Comparison of ENCODE assay signal across 15 cellular contexts in genomic region chr18:63313409-63313917, GRCh38. TPM values are rescaled to one million over a fixed set of nuclear protein-coding genes. Genes with fewer than 3 reads are reported as not detected.
A peak's percentile ranks its signal among the peaks of the same experiment; 100 is the strongest.
DNase-seq lines count a peak whose midpoint lies in the region; ATAC-seq and FAIRE-seq lines count a peak whose summit lies in the region.
"Had no signal": no experiment of that assay in that cellular context is flagged by ENCODE, and none has a peak within 500 bp of the region (broad histone marks: within the 10 kb centered on the region; RNA-seq: fewer than 3 reads in every experiment).

No MANE protein-coding gene starts in this region.

- ATAC-seq in natural killer cell treated with Interleukin-12 subunit alpha and Interleukin-12 subunit beta and Interleukin-15 and Interleukin-18, amount 100 ng/mL, for 72 hours = no peak

- peaks cover 72% of the 10 kb centered on the region for H3K36me3 Mint-ChIP-seq in T-helper 2 cell treated with Interferon-gamma antibody and Interleukin-4, amounts not matched to agents 5 μg/mL and 100 μg/mL, for 36 hours (ENCODE audit: low read depth)
- peaks cover 75% of the 10 kb centered on the region for H3K36me3 Mint-ChIP-seq in activated T-helper 2 cell treated with anti-CD3 and anti-CD28 coated beads, Interferon-gamma antibody, Interleukin-2, Interleukin-4, amounts not matched to agents 10 μg/mL and 5 μg/mL and 100 μg/mL, durations not matched to agents 14 hours and 24 hours and 36 hours (ENCODE audit: low read depth)
- peaks cover 29% of the 10 kb centered on the region for H3K36me3 Mint-ChIP-seq in natural killer cell treated with Interleukin-12 subunit alpha and Interleukin-12 subunit beta and Interleukin-15 and Interleukin-18, amount 100 ng/mL, for 72 hours

- peaks cover 66% of the 10 kb centered on the region for H3K4me1 Mint-ChIP-seq in T-helper 2 cell treated with Interferon-gamma antibody and Interleukin-4, amounts not matched to agents 5 μg/mL and 100 μg/mL, for 36 hours (ENCODE audit: low read depth)
- H3K4me1 Mint-ChIP-seq in activated T-helper 2 cell treated with anti-CD3 and anti-CD28 coated beads, Interferon-gamma antibody, Interleukin-2, Interleukin-4, amounts not matched to agents 10 μg/mL and 5 μg/mL and 100 μg/mL, durations not matched to agents 14 hours and 24 hours and 36 hours (ENCODE audit: low read depth) = peaks cover 63% of the 10 kb centered on the region
- H3K4me1 Mint-ChIP-seq in natural killer cell treated with Interleukin-12 subunit alpha and Interleukin-12 subunit beta and Interleukin-15 and Interleukin-18, amount 100 ng/mL, for 72 hours (ENCODE audit: low read depth in 2 of 2) = peaks cover 52 to 80% of the 10 kb centered on the region in 2 donors

- no peaks in the 10 kb centered on the region for H3K9me3 Mint-ChIP-seq in T-helper 2 cell treated with Interferon-gamma antibody and Interleukin-4, amounts not matched to agents 5 μg/mL and 100 μg/mL, for 36 hours
- no peaks in the 10 kb centered on the region for H3K9me3 Mint-ChIP-seq in activated T-helper 2 cell treated with anti-CD3 and anti-CD28 coated beads, Interferon-gamma antibody, Interleukin-2, Interleukin-4, amounts not matched to agents 10 μg/mL and 5 μg/mL and 100 μg/mL, durations not matched to agents 14 hours and 24 hours and 36 hours
- no peaks in the 10 kb centered on the region for H3K9me3 Mint-ChIP-seq in natural killer cell treated with Interleukin-12 subunit alpha and Interleukin-12 subunit beta and Interleukin-15 and Interleukin-18, amount 100 ng/mL, for 72 hours
- H3K9me3 Mint-ChIP-seq: neural crest cell had no signal

- intact Hi-C loops in activated T-helper 2 cell treated with anti-CD3 and anti-CD28 coated beads, Interferon-gamma antibody, Interleukin-2, Interleukin-4, amounts not matched to agents 10 μg/mL and 5 μg/mL and 100 μg/mL, durations not matched to agents 14 hours and 24 hours and 36 hours (cut with micrococcal nuclease) = loop anchor here (10.0 kb wide), 2 partner anchors 469 to 599 kb away; partner anchors contain the start of gene PHLPP1

- H3K4me3 Mint-ChIP-seq in T-helper 2 cell treated with Interferon-gamma antibody and Interleukin-4, amounts not matched to agents 5 μg/mL and 100 μg/mL, for 36 hours = peak overlapping the region; percentile 93
- H3K4me3 Mint-ChIP-seq in activated T-helper 2 cell treated with anti-CD3 and anti-CD28 coated beads, Interferon-gamma antibody, Interleukin-2, Interleukin-4, amounts not matched to agents 10 μg/mL and 5 μg/mL and 100 μg/mL, durations not matched to agents 14 hours and 24 hours and 36 hours (ENCODE audit: low read depth) = peak overlapping the region; percentile 88
- peak overlapping the region; percentile 96 for H3K4me3 Mint-ChIP-seq in natural killer cell treated with Interleukin-12 subunit alpha and Interleukin-12 subunit beta and Interleukin-15 and Interleukin-18, amount 100 ng/mL, for 72 hours
- H3K4me3 Mint-ChIP-seq: neural crest cell had no signal

- no peaks in the 10 kb centered on the region for H3K27me3 Mint-ChIP-seq in T-helper 2 cell treated with Interferon-gamma antibody and Interleukin-4, amounts not matched to agents 5 μg/mL and 100 μg/mL, for 36 hours (ENCODE audit: low read depth)
- H3K27me3 Mint-ChIP-seq in activated T-helper 2 cell treated with anti-CD3 and anti-CD28 coated beads, Interferon-gamma antibody, Interleukin-2, Interleukin-4, amounts not matched to agents 10 μg/mL and 5 μg/mL and 100 μg/mL, durations not matched to agents 14 hours and 24 hours and 36 hours (ENCODE audit: low read depth) = no peaks in the 10 kb centered on the region
- H3K27me3 Mint-ChIP-seq in natural killer cell treated with Interleukin-12 subunit alpha and Interleukin-12 subunit beta and Interleukin-15 and Interleukin-18, amount 100 ng/mL, for 72 hours = no peaks in the 10 kb centered on the region

- FAIRE-seq in GM19239 (lab: Jason Lieb, UNC) = peak; percentile 83

- no peak for DNase-seq in T-helper 2 cell treated with Interferon-gamma antibody and Interleukin-4, amounts not matched to agents 5 μg/mL and 100 μg/mL, for 36 hours (ENCODE audit: low spot score)
- DNase-seq in T-helper 2 cell (no peak), GM19239 (ENCODE audit: insufficient read length, low spot score) (no peak), pons (ENCODE audit: low spot score) (no peak), NCI-H1105 (lab: John Stamatoyannopoulos, UW) (no peak), DMS53 treated with DMSO at 0.1 percent for 48 hours (lab: John Stamatoyannopoulos, UW; ENCODE audit: unreplicated experiment) (no peak)
- DNase-seq in activated T-helper 2 cell treated with anti-CD3 and anti-CD28 coated beads, Interferon-gamma antibody, Interleukin-2, Interleukin-4, amounts not matched to agents 10 μg/mL and 5 μg/mL and 100 μg/mL, durations not matched to agents 14 hours and 24 hours and 36 hours (ENCODE audit: low spot score) = no peak
- DNase-seq in natural killer cell treated with Interleukin-12 subunit alpha and Interleukin-12 subunit beta and Interleukin-15 and Interleukin-18, amount 100 ng/mL, for 72 hours (ENCODE audit: low spot score) = no peak
- DNase-seq: 8988T; effector CD4-positive, alpha-beta T cell; GDM1; SJCRH30; stimulated activated CD4-positive, alpha-beta T cell treated with anti-CD3 and anti-CD28 coated beads, Interleukin-2, amount 100 ng/mL, for 24 hours; stimulated activated CD8-positive, alpha-beta memory T cell treated with anti-CD3 and anti-CD28 coated beads, Interleukin-4, amount 100 ng/mL, for 48 hours had no signal

- H3K27ac Mint-ChIP-seq in T-helper 2 cell treated with Interferon-gamma antibody and Interleukin-4, amounts not matched to agents 5 μg/mL and 100 μg/mL, for 36 hours = no peak overlapping the region
- H3K27ac Mint-ChIP-seq in activated T-helper 2 cell treated with anti-CD3 and anti-CD28 coated beads, Interferon-gamma antibody, Interleukin-2, Interleukin-4, amounts not matched to agents 10 μg/mL and 5 μg/mL and 100 μg/mL, durations not matched to agents 14 hours and 24 hours and 36 hours = no peak overlapping the region
- peak overlapping the region in 1 of 2 donors; percentile 95 for H3K27ac Mint-ChIP-seq in natural killer cell treated with Interleukin-12 subunit alpha and Interleukin-12 subunit beta and Interleukin-15 and Interleukin-18, amount 100 ng/mL, for 72 hours

RNA-seq across cellular contexts. Expression of gene BCL2, which starts 6.1 kb away (rescaled TPM):
- total RNA-seq in activated T-helper 2 cell treated with anti-CD3 and anti-CD28 coated beads, Interferon-gamma antibody, Interleukin-2, Interleukin-4, amounts not matched to agents 10 μg/mL and 5 μg/mL and 100 μg/mL, durations not matched to agents 14 hours and 24 hours and 36 hours = 76.1 and 79.0 TPM in 2 replicates
- total RNA-seq in natural killer cell treated with Interleukin-12 subunit alpha and Interleukin-12 subunit beta and Interleukin-15 and Interleukin-18, amount 100 ng/mL, for 72 hours = 10 to 100 TPM; 61.7 to 84.7 TPM

RNA-seq across cellular contexts. Expression of gene KDSR, which starts 53.5 kb away (rescaled TPM):
- total RNA-seq in activated T-helper 2 cell treated with anti-CD3 and anti-CD28 coated beads, Interferon-gamma antibody, Interleukin-2, Interleukin-4, amounts not matched to agents 10 μg/mL and 5 μg/mL and 100 μg/mL, durations not matched to agents 14 hours and 24 hours and 36 hours = 73.3 and 76.1 TPM in 2 replicates
- total RNA-seq in natural killer cell treated with Interleukin-12 subunit alpha and Interleukin-12 subunit beta and Interleukin-15 and Interleukin-18, amount 100 ng/mL, for 72 hours = 10 to 100 TPM; 21.4 to 38.5 TPM
